ENCODE assay signal across 1 cellular context in the genomic region with DNA sequence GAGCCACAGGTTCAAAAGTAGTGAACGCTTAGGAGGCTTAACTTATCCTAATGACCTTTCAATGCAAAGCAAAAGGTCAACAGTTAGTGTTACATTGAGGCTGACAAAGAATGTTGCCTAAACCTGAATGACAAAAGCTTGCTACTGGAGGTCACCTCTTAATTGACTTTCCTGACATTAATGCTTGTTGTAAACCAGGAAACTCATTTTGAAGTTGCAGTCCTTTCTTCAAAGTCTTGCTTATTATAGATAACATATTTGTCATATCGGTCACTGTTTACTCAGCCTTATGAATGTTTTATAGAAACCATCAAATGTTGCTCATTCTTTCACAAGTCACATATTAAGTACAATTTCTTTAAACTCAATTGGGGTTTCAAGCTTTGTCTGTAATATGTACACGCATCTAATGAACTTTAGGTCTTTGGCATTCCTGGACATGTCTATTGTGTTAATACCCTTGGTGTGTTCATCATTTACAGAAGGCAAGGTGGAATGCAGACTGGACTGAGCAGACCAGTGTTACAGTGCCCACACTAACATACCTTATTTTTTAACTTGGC.
TF ChIP-seq lines count a peak whose summit lies in the region.

No MANE protein-coding gene starts in this region.

TF ChIP-seq in H1, 55 proteins besides CTCF, POLR2A, EP300 and RAD21 (continued from another document):
- TF ChIP-seq, protein P1, sequence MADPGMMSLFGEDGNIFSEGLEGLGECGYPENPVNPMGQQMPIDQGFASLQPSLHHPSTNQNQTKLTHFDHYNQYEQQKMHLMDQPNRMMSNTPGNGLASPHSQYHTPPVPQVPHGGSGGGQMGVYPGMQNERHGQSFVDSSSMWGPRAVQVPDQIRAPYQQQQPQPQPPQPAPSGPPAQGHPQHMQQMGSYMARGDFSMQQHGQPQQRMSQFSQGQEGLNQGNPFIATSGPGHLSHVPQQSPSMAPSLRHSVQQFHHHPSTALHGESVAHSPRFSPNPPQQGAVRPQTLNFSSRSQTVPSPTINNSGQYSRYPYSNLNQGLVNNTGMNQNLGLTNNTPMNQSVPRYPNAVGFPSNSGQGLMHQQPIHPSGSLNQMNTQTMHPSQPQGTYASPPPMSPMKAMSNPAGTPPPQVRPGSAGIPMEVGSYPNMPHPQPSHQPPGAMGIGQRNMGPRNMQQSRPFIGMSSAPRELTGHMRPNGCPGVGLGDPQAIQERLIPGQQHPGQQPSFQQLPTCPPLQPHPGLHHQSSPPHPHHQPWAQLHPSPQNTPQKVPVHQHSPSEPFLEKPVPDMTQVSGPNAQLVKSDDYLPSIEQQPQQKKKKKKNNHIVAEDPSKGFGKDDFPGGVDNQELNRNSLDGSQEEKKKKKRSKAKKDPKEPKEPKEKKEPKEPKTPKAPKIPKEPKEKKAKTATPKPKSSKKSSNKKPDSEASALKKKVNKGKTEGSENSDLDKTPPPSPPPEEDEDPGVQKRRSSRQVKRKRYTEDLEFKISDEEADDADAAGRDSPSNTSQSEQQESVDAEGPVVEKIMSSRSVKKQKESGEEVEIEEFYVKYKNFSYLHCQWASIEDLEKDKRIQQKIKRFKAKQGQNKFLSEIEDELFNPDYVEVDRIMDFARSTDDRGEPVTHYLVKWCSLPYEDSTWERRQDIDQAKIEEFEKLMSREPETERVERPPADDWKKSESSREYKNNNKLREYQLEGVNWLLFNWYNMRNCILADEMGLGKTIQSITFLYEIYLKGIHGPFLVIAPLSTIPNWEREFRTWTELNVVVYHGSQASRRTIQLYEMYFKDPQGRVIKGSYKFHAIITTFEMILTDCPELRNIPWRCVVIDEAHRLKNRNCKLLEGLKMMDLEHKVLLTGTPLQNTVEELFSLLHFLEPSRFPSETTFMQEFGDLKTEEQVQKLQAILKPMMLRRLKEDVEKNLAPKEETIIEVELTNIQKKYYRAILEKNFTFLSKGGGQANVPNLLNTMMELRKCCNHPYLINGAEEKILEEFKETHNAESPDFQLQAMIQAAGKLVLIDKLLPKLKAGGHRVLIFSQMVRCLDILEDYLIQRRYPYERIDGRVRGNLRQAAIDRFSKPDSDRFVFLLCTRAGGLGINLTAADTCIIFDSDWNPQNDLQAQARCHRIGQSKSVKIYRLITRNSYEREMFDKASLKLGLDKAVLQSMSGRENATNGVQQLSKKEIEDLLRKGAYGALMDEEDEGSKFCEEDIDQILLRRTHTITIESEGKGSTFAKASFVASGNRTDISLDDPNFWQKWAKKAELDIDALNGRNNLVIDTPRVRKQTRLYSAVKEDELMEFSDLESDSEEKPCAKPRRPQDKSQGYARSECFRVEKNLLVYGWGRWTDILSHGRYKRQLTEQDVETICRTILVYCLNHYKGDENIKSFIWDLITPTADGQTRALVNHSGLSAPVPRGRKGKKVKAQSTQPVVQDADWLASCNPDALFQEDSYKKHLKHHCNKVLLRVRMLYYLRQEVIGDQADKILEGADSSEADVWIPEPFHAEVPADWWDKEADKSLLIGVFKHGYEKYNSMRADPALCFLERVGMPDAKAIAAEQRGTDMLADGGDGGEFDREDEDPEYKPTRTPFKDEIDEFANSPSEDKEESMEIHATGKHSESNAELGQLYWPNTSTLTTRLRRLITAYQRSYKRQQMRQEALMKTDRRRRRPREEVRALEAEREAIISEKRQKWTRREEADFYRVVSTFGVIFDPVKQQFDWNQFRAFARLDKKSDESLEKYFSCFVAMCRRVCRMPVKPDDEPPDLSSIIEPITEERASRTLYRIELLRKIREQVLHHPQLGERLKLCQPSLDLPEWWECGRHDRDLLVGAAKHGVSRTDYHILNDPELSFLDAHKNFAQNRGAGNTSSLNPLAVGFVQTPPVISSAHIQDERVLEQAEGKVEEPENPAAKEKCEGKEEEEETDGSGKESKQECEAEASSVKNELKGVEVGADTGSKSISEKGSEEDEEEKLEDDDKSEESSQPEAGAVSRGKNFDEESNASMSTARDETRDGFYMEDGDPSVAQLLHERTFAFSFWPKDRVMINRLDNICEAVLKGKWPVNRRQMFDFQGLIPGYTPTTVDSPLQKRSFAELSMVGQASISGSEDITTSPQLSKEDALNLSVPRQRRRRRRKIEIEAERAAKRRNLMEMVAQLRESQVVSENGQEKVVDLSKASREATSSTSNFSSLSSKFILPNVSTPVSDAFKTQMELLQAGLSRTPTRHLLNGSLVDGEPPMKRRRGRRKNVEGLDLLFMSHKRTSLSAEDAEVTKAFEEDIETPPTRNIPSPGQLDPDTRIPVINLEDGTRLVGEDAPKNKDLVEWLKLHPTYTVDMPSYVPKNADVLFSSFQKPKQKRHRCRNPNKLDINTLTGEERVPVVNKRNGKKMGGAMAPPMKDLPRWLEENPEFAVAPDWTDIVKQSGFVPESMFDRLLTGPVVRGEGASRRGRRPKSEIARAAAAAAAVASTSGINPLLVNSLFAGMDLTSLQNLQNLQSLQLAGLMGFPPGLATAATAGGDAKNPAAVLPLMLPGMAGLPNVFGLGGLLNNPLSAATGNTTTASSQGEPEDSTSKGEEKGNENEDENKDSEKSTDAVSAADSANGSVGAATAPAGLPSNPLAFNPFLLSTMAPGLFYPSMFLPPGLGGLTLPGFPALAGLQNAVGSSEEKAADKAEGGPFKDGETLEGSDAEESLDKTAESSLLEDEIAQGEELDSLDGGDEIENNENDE (IDR thresholded peaks at IDR 0.05; ENCODE audit: insufficient replicate concordance, low read length): peak; percentile 63
- TF ChIP-seq SIRT6 (IDR thresholded peaks at IDR 0.05; ENCODE audit: low read length): no peak
- TF ChIP-seq RNF2 (IDR thresholded peaks at IDR 0.05; ENCODE audit: borderline replicate concordance, low read depth, low read length, missing control alignments, poor library complexity, severe bottlenecking): no peak
- TF ChIP-seq SAP30 (IDR thresholded peaks at IDR 0.05; ENCODE audit: insufficient read depth, insufficient replicate concordance, low read length): no peak
- no peak for TF ChIP-seq TBP (IDR thresholded peaks at IDR 0.05; ENCODE audit: low read depth, low read length)
- TF ChIP-seq MAFK (IDR thresholded peaks at IDR 0.05; ENCODE audit: low read depth, low read length): no peak
